Comparison of ENCODE assay signal across 8 cellular contexts in genomic region chr3:32733631-32734229, GRCh38. TPM values are rescaled to one million over a fixed set of nuclear protein-coding genes. Genes with fewer than 3 reads are reported as not detected.
A peak's percentile ranks its signal among the peaks of the same experiment; 100 is the strongest.
DNase-seq lines count a peak whose midpoint lies in the region; ATAC-seq and TF ChIP-seq lines count a peak whose summit lies in the region.

No MANE protein-coding gene starts in this region.

- no peaks in the 10 kb centered on the region; the same call in 1 of the 2 replicates for H3F3A ChIP-seq in MM.1S (ENCODE audit: insufficient read depth, low read length)

- no peaks in the 10 kb centered on the region for H3K79me2 ChIP-seq in MM.1S (ENCODE audit: low read length)

- ATAC-seq in GM21576 (IDR thresholded peaks at IDR 0.05; ENCODE audit: unreplicated experiment) = no peak
- no peak for ATAC-seq in GM21423 (IDR thresholded peaks at IDR 0.05; ENCODE audit: unreplicated experiment)

- H2AFZ ChIP-seq in MM.1S (ENCODE audit: low read length) = no peak overlapping the region

- no peak overlapping the region for H3K27ac ChIP-seq in MM.1S (ENCODE audit: low read length)

- H3K9ac ChIP-seq in MM.1S (ENCODE audit: low read length) (no peak overlapping the region), adipocyte (ENCODE audit: low read length) (no peak overlapping the region)

- H3K4me2 ChIP-seq in MM.1S (ENCODE audit: low read depth, low read length) = no peak overlapping the region

- H3K4me3 ChIP-seq in MM.1S (ENCODE audit: low read length) (no peak overlapping the region), adipocyte (ENCODE audit: low read length) (no peak overlapping the region)

- no peaks in the 10 kb centered on the region for H3K9me2 ChIP-seq in MM.1S (replicated peaks; ENCODE audit: insufficient read depth, low read length)

- H3K27me3 ChIP-seq in MM.1S (replicated peaks; ENCODE audit: insufficient read depth, low read length) = no peaks in the 10 kb centered on the region
- H3K27me3 ChIP-seq in adipocyte (replicated peaks; ENCODE audit: control insufficient read depth, insufficient read depth, low read length) = no peaks in the 10 kb centered on the region

- peak; percentile 69 for TF ChIP-seq CTCF in MM.1S (IDR thresholded peaks at IDR 0.05; ENCODE audit: low read length)

- H3K4me1 ChIP-seq in MM.1S (ENCODE audit: low read length) (no peaks in the 10 kb centered on the region), adipocyte (ENCODE audit: control insufficient read depth, insufficient read depth, low read length) (no peaks in the 10 kb centered on the region)

- H3K9me3 ChIP-seq in MM.1S (replicated peaks; ENCODE audit: insufficient read depth, low read length) = no peaks in the 10 kb centered on the region
- H3K9me3 ChIP-seq in adipocyte (ENCODE audit: control insufficient read depth, low read length) = no peaks in the 10 kb centered on the region

- H4K20me1 ChIP-seq in MM.1S (ENCODE audit: insufficient read depth, low read length) = no peaks in the 10 kb centered on the region; the same call in 1 of the 2 replicates

- DNase-seq in NCI-H1694 treated with DMSO at 0.1 percent for 48 hours (lab: John Stamatoyannopoulos, UW) (peak; percentile 18), NCI-H1694 (lab: John Stamatoyannopoulos, UW) (no peak), MM.1S (peak; percentile 34), adipocyte (ENCODE audit: low read depth) (peak; percentile 68), iris pigment epithelial cell (ENCODE audit: low read depth) (peak; percentile 42), mucosa of gallbladder (ENCODE audit: low spot score) (no peak)

- H3K36me3 ChIP-seq in MM.1S (replicated peaks; ENCODE audit: insufficient read depth, low read length) (no peaks in the 10 kb centered on the region; the same call in 1 of the 2 replicates), adipocyte (ENCODE audit: control insufficient read depth, insufficient read depth, low read length, severe bottlenecking) (peaks cover 14% of the 10 kb centered on the region)

RNA-seq across cellular contexts. Expression of gene CNOT10, which starts 48.7 kb away (rescaled TPM):
- total RNA-seq in mucosa of gallbladder = 21.3 TPM

Comparison
In these comparisons a context has a peak if more than half of its experiments do, and no peak if none do; other contexts are left out.
1. DNase-seq: peak in NCI-H1694 treated with DMSO at 0.1 percent for 48 hours (single experiment), MM.1S (single experiment), adipocyte (single experiment) and iris pigment epithelial cell (single experiment); none in NCI-H1694 (single experiment) and mucosa of gallbladder (single experiment).